Comparison of ENCODE assay signal across 25 cellular contexts in genomic region chr6:12785301-12785700, GRCh38.
"Had no signal": no experiment of that assay in that cellular context is flagged by ENCODE, and none has a peak within 500 bp of the region (broad histone marks: within the 10 kb centered on the region; RNA-seq: fewer than 3 reads in every experiment).

No MANE protein-coding gene starts in this region.

- H3K9me3 ChIP-seq: ascending aorta, MG63, SJCRH30 had no signal

- H3K27ac ChIP-seq: ascending aorta, SJCRH30, SK-N-MC had no signal

- H3K4me1 ChIP-seq: ascending aorta, SJCRH30 had no signal

- DNase-seq: activated CD4-positive, alpha-beta T cell treated with anti-CD3 and anti-CD28 coated beads, Interleukin-2, amount 10 ng/mL, durations not matched to agents 24 days and 14 days; activated CD4-positive, alpha-beta T cell treated with anti-CD3 and anti-CD28 coated beads, Interleukin-2, amount 50 U/mL, for 4 hours; activated CD8-positive, alpha-beta T cell treated with anti-CD3 and anti-CD28 coated beads for 36 hours; activated gamma-delta T cell; activated naive CD4-positive, alpha-beta T cell treated with Interleukin-2 at 50 U/mL for 16 hours; activated naive CD8-positive, alpha-beta T cell treated with anti-CD3 and anti-CD28 coated beads, Interleukin-2, amount 10 ng/mL, durations not matched to agents 7 days and 5 days; activated T-cell treated with anti-CD3 and anti-CD28 coated beads, Interleukin-2, amount 50 U/mL, for 1 hour; amygdala; Kasumi-1; KG1; MG63; MV-4-11; NCI-H1092; NCI-H1436 treated with DMSO at 0.1 percent for 48 hours; NCI-H1694 treated with DMSO at 0.1 percent for 48 hours; NCI-H2029; NCI-H510A; NCI-H526; NCI-H748 treated with DMSO at 0.1 percent for 48 hours; NK-92 treated with Interleukin-12 subunit alpha and Interleukin-12 subunit beta, amount 100 ng/mL, for 24 hours; Right ventricle myocardium superior; SJCRH30; T1000 had no signal

- H3K27me3 ChIP-seq: ascending aorta, SJCRH30 had no signal

- H3K36me3 ChIP-seq: ascending aorta, MG63, SJCRH30 had no signal

- ATAC-seq: activated CD8-positive, alpha-beta T cell treated with anti-CD3 and anti-CD28 coated beads for 36 hours had no signal

- H3K4me3 ChIP-seq: ascending aorta, MG63, SJCRH30, SK-N-MC had no signal
